ENCODE assay signal across 1 cellular context in genomic region chr1:62396871-62397270, GRCh38.
TF ChIP-seq lines count a peak whose summit lies in the region.

No MANE protein-coding gene starts in this region.

TF ChIP-seq in WTC11, 78 proteins besides CTCF, POLR2A, EP300 and RAD21 (continued from another document):
- TF ChIP-seq ARID4B (CRISPR knock-in tag; IDR thresholded peaks at IDR 0.05; ENCODE audit: borderline replicate concordance) (no peak), NFE2L1 (CRISPR knock-in tag; IDR thresholded peaks at IDR 0.05) (no peak), ZNF423 (CRISPR knock-in tag; IDR thresholded peaks at IDR 0.05) (no peak), ZNF512 (CRISPR knock-in tag; IDR thresholded peaks at IDR 0.05; ENCODE audit: borderline replicate concordance) (no peak), GRHL2 (CRISPR knock-in tag; IDR thresholded peaks at IDR 0.05; ENCODE audit: insufficient replicate concordance, severe bottlenecking) (no peak), PREB (CRISPR knock-in tag; IDR thresholded peaks at IDR 0.05; ENCODE audit: borderline replicate concordance) (no peak), HMGA2 (CRISPR knock-in tag; IDR thresholded peaks at IDR 0.05) (no peak), JUN (CRISPR knock-in tag; IDR thresholded peaks at IDR 0.05) (no peak), SP1 (CRISPR knock-in tag; conservative IDR thresholded peaks at IDR 0.05) (no peak), TP53 (CRISPR knock-in tag; IDR thresholded peaks at IDR 0.05) (no peak), STAT6 (CRISPR knock-in tag; conservative IDR thresholded peaks at IDR 0.05; ENCODE audit: low read depth) (no peak), TEAD4 (CRISPR knock-in tag; IDR thresholded peaks at IDR 0.05) (no peak), KAT7 (CRISPR knock-in tag; IDR thresholded peaks at IDR 0.05; ENCODE audit: borderline replicate concordance) (no peak), ZSCAN18 (CRISPR knock-in tag; IDR thresholded peaks at IDR 0.05) (no peak), CDX4 (CRISPR knock-in tag; IDR thresholded peaks at IDR 0.05; ENCODE audit: borderline replicate concordance) (no peak), MXD4 (CRISPR knock-in tag; IDR thresholded peaks at IDR 0.05; ENCODE audit: borderline replicate concordance) (no peak)
